In the genomic region with DNA sequence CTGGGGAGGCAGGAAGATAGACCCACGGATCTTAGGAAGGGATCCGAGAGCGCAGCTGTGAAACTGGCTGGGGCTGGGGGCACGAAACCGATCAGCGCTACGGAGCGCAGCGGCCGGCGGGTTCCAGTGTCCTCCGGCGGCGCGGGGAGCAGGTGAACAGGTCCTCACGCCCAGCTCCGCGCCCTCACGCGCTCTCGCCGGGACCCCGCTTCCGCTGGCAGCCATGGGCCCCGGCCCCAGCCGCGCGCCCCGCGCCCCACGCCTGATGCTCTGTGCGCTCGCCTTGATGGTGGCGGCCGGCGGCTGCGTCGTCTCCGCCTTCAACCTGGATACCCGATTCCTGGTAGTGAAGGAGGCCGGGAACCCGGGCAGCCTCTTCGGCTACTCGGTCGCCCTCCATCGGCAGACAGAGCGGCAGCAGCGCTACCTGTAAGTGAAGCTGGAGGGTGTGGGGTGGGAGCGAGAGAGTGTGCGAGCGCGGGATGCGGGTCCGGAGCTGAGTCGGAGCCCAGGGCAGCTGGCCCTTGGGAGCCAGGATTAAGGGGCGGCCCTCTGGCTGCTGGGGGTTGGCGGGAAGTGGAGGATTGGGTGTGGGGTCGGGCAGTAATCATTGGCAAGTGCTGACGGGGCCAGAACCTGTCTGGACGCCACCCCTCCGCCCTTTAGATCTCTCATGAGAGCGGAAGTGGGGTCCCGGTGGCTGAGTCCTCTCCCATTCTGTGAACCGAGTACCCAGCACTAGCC, we compare ENCODE assay signal across 8 cellular contexts. TPM values are rescaled to one million over a fixed set of nuclear protein-coding genes. Genes with fewer than 3 reads are reported as not detected.
DNase-seq lines count a peak whose midpoint lies in the region; ATAC-seq and TF ChIP-seq lines count a peak whose summit lies in the region.

No MANE protein-coding gene starts in this region.

- H3K9me3 Mint-ChIP-seq in CD4-positive, alpha-beta memory T cell: no peaks in the 10 kb centered on the region

- H3K36me3 Mint-ChIP-seq in CD4-positive, alpha-beta memory T cell: peaks cover 0 to 8% of the 10 kb centered on the region in 2 donors

- peak; percentile 50 to 63 (median 56) for DNase-seq in CD4-positive, alpha-beta memory T cell
- DNase-seq in H7 (peak; percentile 91), NCI-H2081 treated with DMSO at 0.1 percent for 48 hours (lab: John Stamatoyannopoulos, UW) (peak; percentile 6), choroid plexus epithelial cell (ENCODE audit: low read depth) (peak; percentile 78), lower lobe of right lung (peak; percentile 80)
- DNase-seq in activated CD4-positive, CD25-positive, alpha-beta regulatory T cell treated with anti-CD3 and anti-CD28 coated beads, Interleukin-2, amount 50 U/mL, for 72 hours: peak; percentile 53
- DNase-seq in stimulated activated CD8-positive, alpha-beta memory T cell treated with anti-CD3 and anti-CD28 coated beads, Interleukin-12 subunit alpha, Interleukin-12 subunit beta, amount 100 ng/mL, for 1 hour (ENCODE audit: low read depth): peak; percentile 33

- H3K36me3 ChIP-seq in CD4-positive, alpha-beta memory T cell (ENCODE audit: insufficient read depth, low read length): no peaks in the 10 kb centered on the region
- H3K36me3 ChIP-seq in H7 (replicated peaks; ENCODE audit: control insufficient read depth, insufficient read depth, low read length) (no peaks in the 10 kb centered on the region), lower lobe of right lung (no peaks in the 10 kb centered on the region)

- peaks cover 12% of the 10 kb centered on the region for H3K4me1 ChIP-seq in CD4-positive, alpha-beta memory T cell (ENCODE audit: insufficient read depth, low read length)
- peaks cover 84% of the 10 kb centered on the region for H3K4me1 ChIP-seq in lower lobe of right lung

- intact Hi-C loops in CD4-positive, alpha-beta memory T cell (cut with micrococcal nuclease): loop anchor here (1.0 kb wide), 1 partner anchor 29 kb away; no protein-coding TSS in a partner anchor
- intact Hi-C loops in lower lobe of right lung (cut with DNase I): no loop called here

- ATAC-seq in lower lobe of right lung: peak; percentile 27 to 58
- ATAC-seq in HG02938 (IDR thresholded peaks at IDR 0.05; ENCODE audit: unreplicated experiment): no peak

- H3K27ac ChIP-seq in CD4-positive, alpha-beta memory T cell (ENCODE audit: low read depth, low read length): peak overlapping the region; percentile 60
- peak overlapping the region; percentile 96 for H3K27ac ChIP-seq in lower lobe of right lung

- POLR2A ChIA-PET in CD4-positive, alpha-beta memory T cell (lab: Charles Lee; ENCODE audit: partially characterized antibody): interaction anchor here (0.6 to 3.8 kb wide), 8 partner anchors 11 to 810 kb away, joined by 3 to 38 read pairs (median 4); a partner anchor contains a TSS

- H3K27me3 ChIP-seq in CD4-positive, alpha-beta memory T cell (ENCODE audit: insufficient read depth, low read length): no peaks in the 10 kb centered on the region
- peaks cover 5% of the 10 kb centered on the region; the same call in 1 of the 2 replicates for H3K27me3 ChIP-seq in H7 (ENCODE audit: control insufficient read depth, insufficient read depth, low read length)
- H3K27me3 ChIP-seq in lower lobe of right lung (ENCODE audit: low read depth): no peaks in the 10 kb centered on the region

- H3K9me3 ChIP-seq in CD4-positive, alpha-beta memory T cell (ENCODE audit: control insufficient read depth in 1 of 2, low read length in 2 of 2): no peaks in the 10 kb centered on the region
- H3K9me3 ChIP-seq in lower lobe of right lung: no peaks in the 10 kb centered on the region

- peak; percentile 66 for TF ChIP-seq CTCF in choroid plexus epithelial cell (conservative IDR thresholded peaks at IDR 0.05; ENCODE audit: low read depth, low read length)
- TF ChIP-seq CTCF in lower lobe of right lung (IDR thresholded peaks at IDR 0.05): peak; percentile 39

- H3K27me3 Mint-ChIP-seq in CD4-positive, alpha-beta memory T cell: no peaks in the 10 kb centered on the region

- peak overlapping the region; percentile 25 to 89 (median 70) for H3K27ac Mint-ChIP-seq in CD4-positive, alpha-beta memory T cell

- peaks cover 12 to 43% (median 27%) of the 10 kb centered on the region in 4 donors for H3K4me1 Mint-ChIP-seq in CD4-positive, alpha-beta memory T cell

- CTCF ChIA-PET in CD4-positive, alpha-beta memory T cell (lab: Charles Lee; ENCODE audit: partially characterized antibody): interaction anchor here (0.8 to 5.8 kb wide), 8 partner anchors 10 to 58 kb away, joined by 3 to 27 read pairs (median 4); a partner anchor contains a TSS

- peak overlapping the region; percentile 91 to 99 (median 94) for H3K4me3 Mint-ChIP-seq in CD4-positive, alpha-beta memory T cell

- H3K4me3 ChIP-seq in CD4-positive, alpha-beta memory T cell (ENCODE audit: low read length in 2 of 2): peak overlapping the region; percentile 57 to 87
- H3K4me3 ChIP-seq in H7 (ENCODE audit: insufficient read depth, low read depth, low read length) (peak overlapping the region; percentile 79), choroid plexus epithelial cell (ENCODE audit: low read depth, low read length) (peak overlapping the region; percentile 78), lower lobe of right lung (peak overlapping the region; percentile 89)

RNA-seq across cellular contexts. Expression of a gene that starts 0.5 kb away (rescaled TPM):
- total RNA-seq in CD4-positive, alpha-beta memory T cell: 10 to 100 TPM; 13.9 to 16.3 TPM
- polyA plus RNA-seq in CD4-positive, alpha-beta memory T cell: 1 to 10 TPM; 1.6 to 4.8 TPM
- total RNA-seq in H7 (2014; rRNA removed; shearing (Covaris generic)): 20.0 and 24.0 TPM in 2 replicates
- total RNA-seq in lower lobe of right lung: 162 TPM

RNA-seq across cellular contexts. Expression of a gene that starts 38.8 kb away (rescaled TPM):
- total RNA-seq in CD4-positive, alpha-beta memory T cell: 10 to 100 TPM; 39.1 to 40.6 TPM
- polyA plus RNA-seq in CD4-positive, alpha-beta memory T cell: 10 to 100 TPM; 34.5 to 36.5 TPM
- total RNA-seq in H7 (2014; rRNA removed; shearing (Covaris generic)): 13.5 and 14.2 TPM in 2 replicates
- total RNA-seq in lower lobe of right lung: 35.7 TPM

Comparison
In these comparisons a context has a peak if more than half of its experiments do, and no peak if none do; other contexts are left out.
1. DNase-seq: peak in every context shown above with its lines; median percentile 91 in H7; 80 in lower lobe of right lung; 78 in choroid plexus epithelial cell; 56 in CD4-positive, alpha-beta memory T cell; 53 in activated CD4-positive, CD25-positive, alpha-beta regulatory T cell treated with anti-CD3 and anti-CD28 coated beads, Interleukin-2, amount 50 U/mL, for 72 hours; 33 in stimulated activated CD8-positive, alpha-beta memory T cell treated with anti-CD3 and anti-CD28 coated beads, Interleukin-12 subunit alpha, Interleukin-12 subunit beta, amount 100 ng/mL, for 1 hour; 6 in NCI-H2081 treated with DMSO at 0.1 percent for 48 hours.